Comparison of ENCODE assay signal across 21 cellular contexts in genomic region chr1:14377386-14377785, GRCh38.
A peak's percentile ranks its signal among the peaks of the same experiment; 100 is the strongest.
DNase-seq lines count a peak whose midpoint lies in the region; ATAC-seq and TF ChIP-seq lines count a peak whose summit lies in the region.
"Had no signal": no experiment of that assay in that cellular context is flagged by ENCODE, and none has a peak within 500 bp of the region (broad histone marks: within the 10 kb centered on the region; RNA-seq: fewer than 3 reads in every experiment).

No MANE protein-coding gene starts in this region.

- H3K27me3 ChIP-seq in PC-3 (ENCODE audit: low read length): no peaks in the 10 kb centered on the region
- H3K27me3 ChIP-seq: Peyer's patch, SJSA1 had no signal

- no peak overlapping the region for H3K9ac ChIP-seq in PC-3 (ENCODE audit: low read length)

- DNase-seq in GM03348 (ENCODE audit: low spot score) (peak; percentile 38), PC-3 (peak; percentile 33), fibroblast of gingiva (ENCODE audit: low read depth) (peak; percentile 55), stromal cell of bone marrow (ENCODE audit: low read depth) (peak; percentile 64), GM19240 (ENCODE audit: insufficient read length, low spot score) (no peak)
- no peak for DNase-seq in activated effector memory CD4-positive, alpha-beta T cell treated with anti-CD3 and anti-CD28 coated beads, Interleukin-2, amount 50 U/mL, for 16 hours
- DNase-seq: ACHN; Caco-2; CD4-positive, alpha-beta T cell; GDM1; HFFc6; IMR-90; NCI-H1092 treated with DMSO at 0.1 percent for 48 hours; NCI-H146; NCI-H2081; NCI-H446 treated with DMSO at 0.1 percent for 48 hours; NCI-H69; Peyer's patch had no signal

- peaks cover 13% of the 10 kb centered on the region for H3K4me1 ChIP-seq in PC-3 (ENCODE audit: insufficient read depth, low read length)
- H3K4me1 ChIP-seq: Caco-2, Peyer's patch, SJSA1 had no signal

- BruUV-seq in PC-3 (replicated peaks; lab: Mats Ljungman, UMichigan): no TSS peak

- no peak overlapping the region for H3K4me3 ChIP-seq in PC-3 (ENCODE audit: low read length)
- H3K4me3 ChIP-seq: Peyer's patch, SJSA1 had no signal

- ATAC-seq in PC-3 (peak; percentile 84), HG03097 (IDR thresholded peaks at IDR 0.05; ENCODE audit: low FRiP score, unreplicated experiment) (no peak)

- CTCF ChIA-PET in PC-3 (lab: Charles Lee): interaction anchor here (0.6 kb wide), 1 partner anchor 170 kb away, joined by 6 read pairs; no protein-coding TSS in a partner anchor

- H3K9me3 ChIP-seq in PC-3 (ENCODE audit: low read length): 0 out of 2 replicates have a peak, but pooled peaks cover 3% of the 10 kb centered on the region
- H3K9me3 ChIP-seq: Caco-2, Peyer's patch had no signal

- no peaks in the 10 kb centered on the region for H4K20me1 ChIP-seq in PC-3 (ENCODE audit: low read length)

- no peak overlapping the region for H3K27ac ChIP-seq in PC-3 (ENCODE audit: low read length)
- H3K27ac ChIP-seq: HL-60, Peyer's patch, SJSA1 had no signal

- no peak overlapping the region for H3K4me2 ChIP-seq in PC-3 (ENCODE audit: low read length)

- no peaks in the 10 kb centered on the region for H3K79me2 ChIP-seq in PC-3 (ENCODE audit: low read length)

- no peaks in the 10 kb centered on the region for H3K36me3 ChIP-seq in PC-3 (ENCODE audit: low read depth, low read length)
- H3K36me3 ChIP-seq: Peyer's patch, SJSA1 had no signal

- no peak for TF ChIP-seq CTCF in PC-3 (conservative IDR thresholded peaks at IDR 0.05; ENCODE audit: low read depth, low read length)

- POLR2A ChIA-PET in PC-3 (lab: Charles Lee; ENCODE audit: unreplicated experiment): interaction anchor here (0.6 kb wide), 1 partner anchor 55 kb away, joined by 4 read pairs; no protein-coding TSS in a partner anchor

- H3F3A ChIP-seq in PC-3 (ENCODE audit: low read length, unreplicated experiment): peaks cover 5% of the 10 kb centered on the region

- no peak overlapping the region for H2AFZ ChIP-seq in PC-3 (ENCODE audit: low read length)

- no peaks in the 10 kb centered on the region for H3K9me2 ChIP-seq in PC-3 (replicated peaks; ENCODE audit: low read length)

- intact Hi-C loops in PC-3 (cut with micrococcal nuclease): loop anchor here (10.0 kb wide), 1 partner anchor 263 kb away; no protein-coding TSS in a partner anchor

Comparison
In these comparisons a context has a peak if more than half of its experiments do, and no peak if none do; other contexts are left out.
1. DNase-seq: peak in GM03348 (single experiment), PC-3 (single experiment), fibroblast of gingiva (single experiment) and stromal cell of bone marrow (single experiment); none in GM19240 (single experiment) and activated effector memory CD4-positive, alpha-beta T cell treated with anti-CD3 and anti-CD28 coated beads, Interleukin-2, amount 50 U/mL, for 16 hours (single experiment).